ENCODE assay signal across 18 cellular contexts in genomic region chr2:124970065-124970464, GRCh38.
"Had no signal": no experiment of that assay in that cellular context is flagged by ENCODE, and none has a peak within 500 bp of the region (broad histone marks: within the 10 kb centered on the region; RNA-seq: fewer than 3 reads in every experiment).

No MANE protein-coding gene starts in this region.

- H3K4me3 ChIP-seq: heart left ventricle, lower lobe of right lung, mucosa of descending colon, right atrium auricular region, skin epidermis had no signal

- DNase-seq: activated B cell treated with CpG ODN at 0.5 μM for 24 hours; activated CD4-positive, alpha-beta T cell treated with anti-CD3 and anti-CD28 coated beads for 48 hours; activated CD8-positive, alpha-beta memory T cell treated with anti-CD3 and anti-CD28 coated beads, Interleukin-2, amount 50 U/mL, for 48 hours; activated CD8-positive, alpha-beta T cell treated with anti-CD3 and anti-CD28 coated beads, Interleukin-2, amount 10 ng/mL, durations not matched to agents 7 days and 5 days; activated gamma-delta T cell treated with Interleukin-2 at 50 U/mL for 16 hours; effector memory CD4-positive, alpha-beta T cell; heart left ventricle; left colon; lower lobe of right lung; mucosa of descending colon; naive thymus-derived CD4-positive, alpha-beta T cell; stimulated activated CD4-positive, alpha-beta T cell treated with anti-CD3 and anti-CD28 coated beads, Interleukin-15, amount 100 ng/mL, for 24 hours; stimulated activated CD4-positive, alpha-beta T cell treated with anti-CD3 and anti-CD28 coated beads, Interleukin-4, amount 100 ng/mL, for 1 hour; stimulated activated naive B cell treated with anti-CD40 and anti-IgM and Interleukin-4, amounts not matched to agents 10 μg/mL and 1 μg/mL and 100 μg/mL, for 72 hours; trophoblast cell had no signal

- H3K27me3 ChIP-seq: foreskin keratinocyte, heart left ventricle, right atrium auricular region had no signal

- H3K27ac ChIP-seq: foreskin keratinocyte, heart left ventricle, lower lobe of right lung, right atrium auricular region, skin epidermis had no signal

- H3K4me1 ChIP-seq: foreskin keratinocyte, heart left ventricle, lower lobe of right lung, right atrium auricular region had no signal

- ATAC-seq: activated CD8-positive, alpha-beta T cell treated with anti-CD3 and anti-CD28 coated beads, Interleukin-2, amount 10 ng/mL, durations not matched to agents 7 days and 5 days; foreskin keratinocyte; heart left ventricle; left colon; lower lobe of right lung; mucosa of descending colon; naive thymus-derived CD4-positive, alpha-beta T cell; stimulated activated naive B cell treated with anti-CD40 and anti-IgM and Interleukin-4, amounts not matched to agents 10 μg/mL and 1 μg/mL and 100 μg/mL, for 72 hours had no signal

- H3K36me3 ChIP-seq: heart left ventricle, lower lobe of right lung, right atrium auricular region had no signal

- H3K9me3 ChIP-seq: heart left ventricle, lower lobe of right lung, mucosa of descending colon, right atrium auricular region had no signal
